ENCODE assay signal across 8 cellular contexts in genomic region chr17:1108560-1108809, GRCh38.
A peak's percentile ranks its signal among the peaks of the same experiment; 100 is the strongest.
DNase-seq lines count a peak whose midpoint lies in the region; FAIRE-seq and TF ChIP-seq lines count a peak whose summit lies in the region.

No MANE protein-coding gene starts in this region.

- peak in 1 of 2 experiments; percentile 15 for TF ChIP-seq CTCF in Caco-2 (IDR thresholded peaks at IDR 0.05; ENCODE audit: insufficient read depth in 1 of 2, low read depth in 1 of 2, low read length in 1 of 2, severe bottlenecking in 1 of 2, unreplicated experiment in 1 of 2)
- TF ChIP-seq CTCF in bronchial epithelial cell (IDR thresholded peaks at IDR 0.05; ENCODE audit: insufficient read depth, low read length, severe bottlenecking) = no peak
- no peak for TF ChIP-seq CTCF in lower leg skin (IDR thresholded peaks at IDR 0.05)

- no peaks in the 10 kb centered on the region for H3K36me3 Mint-ChIP-seq in Caco-2 (ENCODE audit: insufficient read depth, unreplicated experiment)
- H3K36me3 Mint-ChIP-seq in IgD-negative memory B cell = peaks cover 2% of the 10 kb centered on the region

- H3K4me1 ChIP-seq in Caco-2 (peaks cover 32% of the 10 kb centered on the region), urinary bladder (ENCODE audit: insufficient read depth) (peaks cover 3% of the 10 kb centered on the region)

- CTCF ChIA-PET in Caco-2 (lab: Charles Lee) = interaction anchor here (0.7 to 1.8 kb wide), 4 partner anchors 12 to 52 kb away, joined by 3 to 11 read pairs (median 6); no protein-coding TSS in a partner anchor

- POLR2A ChIA-PET in Caco-2 (lab: Charles Lee) = no interaction called here

- H3K27ac ChIP-seq in urinary bladder (ENCODE audit: low read depth) = peak overlapping the region; percentile 53

- DNase-seq in Caco-2 (no peak), bronchial epithelial cell (ENCODE audit: low read depth) (no peak), lower leg skin (ENCODE audit: low spot score in 2 of 2) (no peak), NCI-H2171 (lab: John Stamatoyannopoulos, UW) (no peak), HuH-7.5 (ENCODE audit: low spot score) (no peak), DMS 273 (lab: John Stamatoyannopoulos, UW; ENCODE audit: unreplicated experiment) (no peak)

- no peaks in the 10 kb centered on the region for H3K9me3 Mint-ChIP-seq in Caco-2 (ENCODE audit: unreplicated experiment)
- no peaks in the 10 kb centered on the region for H3K9me3 Mint-ChIP-seq in IgD-negative memory B cell

- no peak for FAIRE-seq in bronchial epithelial cell (lab: Jason Lieb, UNC)

- no peak for TF ChIP-seq POLR2A in lower leg skin (IDR thresholded peaks at IDR 0.05)

- no peaks in the 10 kb centered on the region for H3K9me3 ChIP-seq in Caco-2

- H3K4me1 Mint-ChIP-seq in Caco-2 (ENCODE audit: low read depth, unreplicated experiment) (peaks cover 21% of the 10 kb centered on the region), IgD-negative memory B cell (peaks cover 0 to 21% (median 10%) of the 10 kb centered on the region in 3 donors)

- WGBS in lower leg skin, 2 donors = 20% methylated on average over 1 of the region's 19 CpGs; no CpG with 5 or more reads in 1 of the 2 donors
- WGBS in urinary bladder = under 1% methylated on average over 19 of the region's 19 CpGs

- H3K4me3 ChIP-seq in Caco-2 (ENCODE audit: low read depth, low read length) (peak overlapping the region; percentile 92), bronchial epithelial cell (ENCODE audit: low read depth, low read length) (peak overlapping the region; percentile 74), lower leg skin (ENCODE audit: low read depth, poor library complexity, severe bottlenecking) (peak overlapping the region; percentile 60), urinary bladder (ENCODE audit: low read depth, low read length) (peak overlapping the region; percentile 64)

- intact Hi-C loops in Caco-2 (cut with micrococcal nuclease; ENCODE audit: unreplicated experiment) (no loop called here), lower leg skin (cut with DNase I; ENCODE audit: low total_unique reads) (no loop called here)

- BruUV-seq in Caco-2 (replicated peaks; lab: Mats Ljungman, UMichigan) = TSS peak; percentile 34

- no peaks in the 10 kb centered on the region for H3K27me3 ChIP-seq in Caco-2 (replicated peaks; ENCODE audit: control insufficient read depth, insufficient read depth, low read length)
- H3K27me3 ChIP-seq in bronchial epithelial cell (ENCODE audit: control insufficient read depth, insufficient read depth, low read length) = no peaks in the 10 kb centered on the region

- H3K27ac Mint-ChIP-seq in Caco-2 (ENCODE audit: unreplicated experiment) = peak overlapping the region; percentile 69
- peak overlapping the region in 1 of 3 donors; percentile 64 for H3K27ac Mint-ChIP-seq in IgD-negative memory B cell

- no peaks in the 10 kb centered on the region for H3K27me3 Mint-ChIP-seq in Caco-2 (ENCODE audit: insufficient read depth, unreplicated experiment)
- no peaks in the 10 kb centered on the region for H3K27me3 Mint-ChIP-seq in IgD-negative memory B cell

- H3K4me3 Mint-ChIP-seq in Caco-2 (ENCODE audit: unreplicated experiment) (peak overlapping the region; percentile 85), IgD-negative memory B cell (peak overlapping the region in 3 of 4 donors; percentile 57 to 88 (median 80))

- H3K36me3 ChIP-seq in Caco-2 (ENCODE audit: control insufficient read depth, insufficient read depth, low read length) (no peaks in the 10 kb centered on the region), bronchial epithelial cell (ENCODE audit: control insufficient read depth, insufficient read depth, low read length) (peaks cover 1% of the 10 kb centered on the region), urinary bladder (ENCODE audit: insufficient read depth) (no peaks in the 10 kb centered on the region)
